Comparison of ENCODE assay signal across 22 cellular contexts in the genomic region with DNA sequence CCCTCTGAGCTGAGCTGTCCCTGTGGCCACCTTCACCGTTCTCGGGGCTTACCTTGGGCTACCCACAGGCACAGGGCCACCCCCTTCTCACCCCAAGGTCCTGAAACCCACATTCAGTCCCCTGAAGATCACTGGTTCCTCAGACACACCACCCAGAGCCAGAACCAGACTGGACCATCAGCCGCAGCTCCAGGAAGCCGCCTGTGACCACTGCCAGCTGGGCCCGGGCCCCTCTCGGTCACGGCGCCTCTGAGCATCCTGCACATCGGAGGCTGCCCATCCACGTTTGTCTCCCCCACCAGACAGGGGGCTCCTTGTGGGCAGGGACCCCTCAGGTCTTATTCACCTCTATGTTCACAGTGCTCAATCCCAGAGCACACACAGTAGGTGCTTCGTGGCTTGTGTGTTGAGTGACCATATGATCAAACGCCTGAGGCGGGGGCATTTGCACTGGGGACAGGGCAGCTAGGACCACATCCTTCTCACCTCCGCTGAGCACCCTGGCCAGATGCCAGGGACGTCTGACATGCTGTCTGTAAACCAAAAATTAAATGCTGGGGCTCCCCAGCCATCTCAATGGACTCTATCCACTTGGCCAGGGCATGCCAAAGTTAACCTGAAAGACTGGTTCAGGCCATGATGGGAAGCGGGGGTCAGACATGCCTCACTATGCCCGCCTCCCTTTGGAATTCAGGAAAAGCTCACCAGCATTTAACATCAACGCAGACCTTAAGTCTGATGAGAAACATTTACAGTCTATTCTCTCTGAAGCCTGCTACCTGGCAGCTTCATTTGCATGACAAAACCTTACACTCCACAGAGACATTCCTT.
DNase-seq lines count a peak whose midpoint lies in the region; ATAC-seq, FAIRE-seq and TF ChIP-seq lines count a peak whose summit lies in the region.
"Had no signal": no experiment of that assay in that cellular context is flagged by ENCODE, and none has a peak within 500 bp of the region (broad histone marks: within the 10 kb centered on the region; RNA-seq: fewer than 3 reads in every experiment).

No MANE protein-coding gene starts in this region.

- POLR2A ChIA-PET in Caco-2 (lab: Charles Lee) = no interaction called here

- intact Hi-C loops in Caco-2 (cut with micrococcal nuclease; ENCODE audit: unreplicated experiment) = no loop called here

- no peak for FAIRE-seq in bronchial epithelial cell (lab: Jason Lieb, UNC)
- FAIRE-seq: keratinocyte had no signal

- H3K27me3 Mint-ChIP-seq in GM23338 (ENCODE audit: insufficient read depth, low read depth, poor library complexity) (peaks cover 19% of the 10 kb centered on the region), Caco-2 (ENCODE audit: insufficient read depth, unreplicated experiment) (peaks cover 14% of the 10 kb centered on the region)

- H2AFZ ChIP-seq in GM23338 = no peak overlapping the region

- BruUV-seq in Caco-2 (replicated peaks; lab: Mats Ljungman, UMichigan) = no TSS peak

- H3K4me1 ChIP-seq in BLaER1 treated with 17β-estradiol and CSF1 and Interleukin-3, amounts not matched to agents 10 nM and 100 nM = peaks cover 30 to 100% (median 98%) of the 10 kb centered on the region in 10 experiments
- H3K4me1 ChIP-seq in GM23338 (ENCODE audit: insufficient read depth) (peaks cover 28% of the 10 kb centered on the region), Caco-2 (no peaks in the 10 kb centered on the region)

- H3K27ac Mint-ChIP-seq in GM23338 = peak overlapping the region; percentile 97
- no peak overlapping the region for H3K27ac Mint-ChIP-seq in Caco-2 (ENCODE audit: unreplicated experiment)
- H3K27ac Mint-ChIP-seq: activated naive CD4-positive, alpha-beta T cell treated with anti-CD3 and anti-CD28 coated beads for 36 hours; stimulated activated naive CD8-positive, alpha-beta T cell treated with anti-CD3 and anti-CD28 coated beads, Interleukin-15, amount 100 ng/mL, for 72 hours; T-helper 1 cell treated with Interleukin-12 subunit alpha and Interleukin-12 subunit beta and Interleukin-4 antibody, amounts not matched to agents 30 μg/mL and 1 μg/mL, for 36 hours had no signal

- H3K9me3 Mint-ChIP-seq in GM23338 (peaks cover 10% of the 10 kb centered on the region), Caco-2 (ENCODE audit: unreplicated experiment) (no peaks in the 10 kb centered on the region)
- H3K9me3 Mint-ChIP-seq: activated naive CD4-positive, alpha-beta T cell treated with anti-CD3 and anti-CD28 coated beads for 36 hours; T-helper 1 cell treated with Interleukin-12 subunit alpha and Interleukin-12 subunit beta and Interleukin-4 antibody, amounts not matched to agents 30 μg/mL and 1 μg/mL, for 36 hours had no signal

- peak overlapping the region in 8 of 11 experiments; percentile 76 to 100 (median 94); a peak in 16 of 22 replicates for H3K4me2 ChIP-seq in BLaER1 treated with 17β-estradiol and CSF1 and Interleukin-3, amounts not matched to agents 10 nM and 100 nM
- H3K4me2 ChIP-seq in GM23338 = peak overlapping the region; percentile 62

- H3K79me2 ChIP-seq in GM23338 (replicated peaks; ENCODE audit: insufficient read depth) = no peaks in the 10 kb centered on the region

- peak overlapping the region in 2 of 11 experiments; percentile 13 to 24; a peak in 1 of 22 replicates for H3K27ac ChIP-seq in BLaER1 treated with 17β-estradiol and CSF1 and Interleukin-3, amounts not matched to agents 10 nM and 100 nM
- H3K27ac ChIP-seq in GM23338 (ENCODE audit: low read depth) = peak overlapping the region; percentile 88
- H3K27ac ChIP-seq: SJCRH30, upper lobe of right lung had no signal

- peaks cover 0 to 64% (median 0%) of the 10 kb centered on the region in 11 experiments; a peak in 9 of 22 replicates for H3K27me3 ChIP-seq in BLaER1 treated with 17β-estradiol and CSF1 and Interleukin-3, amounts not matched to agents 10 nM and 100 nM
- no peaks in the 10 kb centered on the region for H3K27me3 ChIP-seq in GM23338 (ENCODE audit: insufficient read depth)
- H3K27me3 ChIP-seq in bronchial epithelial cell (ENCODE audit: control insufficient read depth, insufficient read depth, low read length) = no peaks in the 10 kb centered on the region
- no peaks in the 10 kb centered on the region for H3K27me3 ChIP-seq in Caco-2 (replicated peaks; ENCODE audit: control insufficient read depth, insufficient read depth, low read length)
- H3K27me3 ChIP-seq: upper lobe of right lung had no signal

- CTCF ChIA-PET in Caco-2 (lab: Charles Lee) = no interaction called here

- H3K9ac ChIP-seq in BLaER1 treated with 17β-estradiol and CSF1 and Interleukin-3, amounts not matched to agents 10 nM and 100 nM = peak overlapping the region in 1 of 11 experiments; percentile 7; a peak in 1 of 22 replicates

- no peaks in the 10 kb centered on the region for H3K36me3 ChIP-seq in BLaER1 treated with 17β-estradiol and CSF1 and Interleukin-3, amounts not matched to agents 10 nM and 100 nM
- H3K36me3 ChIP-seq in GM23338 (ENCODE audit: insufficient read depth) = no peaks in the 10 kb centered on the region
- H3K36me3 ChIP-seq in bronchial epithelial cell (ENCODE audit: control insufficient read depth, insufficient read depth, low read length) = no peaks in the 10 kb centered on the region
- H3K36me3 ChIP-seq in Caco-2 (ENCODE audit: control insufficient read depth, insufficient read depth, low read length) = no peaks in the 10 kb centered on the region
- H3K36me3 ChIP-seq: SJCRH30, upper lobe of right lung had no signal

- H3K36me3 Mint-ChIP-seq in GM23338 (ENCODE audit: low read depth) (peaks cover 9% of the 10 kb centered on the region; the same call in 2 of the 3 replicates), Caco-2 (ENCODE audit: insufficient read depth, unreplicated experiment) (no peaks in the 10 kb centered on the region)

- H4K20me1 ChIP-seq in BLaER1 treated with 17β-estradiol and CSF1 and Interleukin-3, amounts not matched to agents 10 nM and 100 nM = peaks cover 0 to 12% (median 0%) of the 10 kb centered on the region in 11 experiments; a peak in 4 of 22 replicates
- no peaks in the 10 kb centered on the region for H4K20me1 ChIP-seq in GM23338 (replicated peaks; ENCODE audit: insufficient read depth)

- H3K9me2 ChIP-seq in GM23338 (ENCODE audit: insufficient read depth) = no peaks in the 10 kb centered on the region

- H3K9me3 ChIP-seq in BLaER1 treated with 17β-estradiol and CSF1 and Interleukin-3, amounts not matched to agents 10 nM and 100 nM (replicated peaks in 1 of 11) = peaks cover 0 to 2% (median 0%) of the 10 kb centered on the region in 11 experiments; a peak in 2 of 22 replicates
- H3K9me3 ChIP-seq in Caco-2 = no peaks in the 10 kb centered on the region
- H3K9me3 ChIP-seq: SJCRH30, upper lobe of right lung had no signal

- H3K4me3 Mint-ChIP-seq in GM23338 (peak overlapping the region; percentile 52; the same call in 1 of the 3 replicates), Caco-2 (ENCODE audit: unreplicated experiment) (no peak overlapping the region)
- H3K4me3 Mint-ChIP-seq: activated naive CD4-positive, alpha-beta T cell treated with anti-CD3 and anti-CD28 coated beads for 36 hours; stimulated activated naive CD8-positive, alpha-beta T cell treated with anti-CD3 and anti-CD28 coated beads, Interleukin-15, amount 100 ng/mL, for 72 hours; T-helper 1 cell treated with Interleukin-12 subunit alpha and Interleukin-12 subunit beta and Interleukin-4 antibody, amounts not matched to agents 30 μg/mL and 1 μg/mL, for 36 hours had no signal

- H3F3A ChIP-seq in GM23338 (replicated peaks; ENCODE audit: low read depth) = peaks cover 7% of the 10 kb centered on the region; the same call in 1 of the 2 replicates

- TF ChIP-seq CTCF in GM23338 (conservative IDR thresholded peaks at IDR 0.05; ENCODE audit: low read depth in 2 of 2) = no peak
- no peak for TF ChIP-seq CTCF in bronchial epithelial cell (IDR thresholded peaks at IDR 0.05; ENCODE audit: insufficient read depth, low read length, severe bottlenecking)
- TF ChIP-seq CTCF in Caco-2 (IDR thresholded peaks at IDR 0.05; ENCODE audit: insufficient read depth in 1 of 2, low read depth in 1 of 2, low read length in 1 of 2, severe bottlenecking in 1 of 2, unreplicated experiment in 1 of 2) = no peak

- DNase-seq in GM23338 (ENCODE audit: low spot score) (peak; percentile 90), bronchial epithelial cell (ENCODE audit: low read depth) (peak; percentile 32), islet precursor cell (peak; percentile 71), SIG-M5 treated with dmso at 0.1 percent for 504 hours (lab: John Stamatoyannopoulos, UW; ENCODE audit: unreplicated experiment) (no peak), CD1c-positive myeloid dendritic cell (ENCODE audit: extremely low spot score) (no peak), Caco-2 (no peak)
- no peak for DNase-seq in stimulated activated naive CD4-positive, alpha-beta T cell (lab: John Stamatoyannopoulos, UW)
- DNase-seq: activated CD4-positive, alpha-beta T cell treated with anti-CD3 and anti-CD28 coated beads, Interleukin-2, amount 50 U/mL, for 48 hours; activated naive CD4-positive, alpha-beta T cell treated with anti-CD3 and anti-CD28 coated beads for 36 hours; activated T-cell treated with anti-CD3 and anti-CD28 coated beads for 4 hours; cerebellar nuclear complex; effector memory CD4-positive, alpha-beta T cell; Kasumi-1; OCI-M1; SJCRH30; stimulated activated naive CD8-positive, alpha-beta T cell treated with anti-CD3 and anti-CD28 coated beads, Interleukin-15, amount 100 ng/mL, for 72 hours; upper lobe of right lung had no signal

- peak; percentile 33 for ATAC-seq in GM23338
- ATAC-seq: sciatic nerve; stimulated activated naive CD8-positive, alpha-beta T cell treated with anti-CD3 and anti-CD28 coated beads, Interleukin-15, amount 100 ng/mL, for 72 hours; upper lobe of right lung had no signal

- peaks cover 58% of the 10 kb centered on the region for H3K4me1 Mint-ChIP-seq in GM23338
- no peaks in the 10 kb centered on the region for H3K4me1 Mint-ChIP-seq in Caco-2 (ENCODE audit: low read depth, unreplicated experiment)
- H3K4me1 Mint-ChIP-seq: stimulated activated naive CD8-positive, alpha-beta T cell treated with anti-CD3 and anti-CD28 coated beads, Interleukin-15, amount 100 ng/mL, for 72 hours had no signal

- no peak overlapping the region for H3K4me3 ChIP-seq in BLaER1 treated with 17β-estradiol and CSF1 and Interleukin-3, amounts not matched to agents 10 nM and 100 nM
- no peak overlapping the region for H3K4me3 ChIP-seq in GM23338
- no peak overlapping the region for H3K4me3 ChIP-seq in bronchial epithelial cell (ENCODE audit: low read depth, low read length)
- no peak overlapping the region for H3K4me3 ChIP-seq in Caco-2 (ENCODE audit: low read depth, low read length)
- H3K4me3 ChIP-seq: lung, SJCRH30, upper lobe of right lung had no signal

TF ChIP-seq in GM23338, 12 proteins besides CTCF, POLR2A, EP300 and RAD21:
- TF ChIP-seq CREB1 (CRISPR knock-in tag; IDR thresholded peaks at IDR 0.05; ENCODE audit: low read depth) (no peak), NANOG (IDR thresholded peaks at IDR 0.05; ENCODE audit: borderline replicate concordance) (peak; percentile 61; the same call in 1 of the 2 replicates)

Comparison
In these comparisons a context has a peak if more than half of its experiments do, and no peak if none do; other contexts are left out.
1. DNase-seq: peak in GM23338 (single experiment), bronchial epithelial cell (single experiment) and islet precursor cell (single experiment); none in SIG-M5 treated with dmso at 0.1 percent for 504 hours (single experiment), stimulated activated naive CD4-positive, alpha-beta T cell (0 of 6), CD1c-positive myeloid dendritic cell (single experiment) and Caco-2 (0 of 2).